Comparison of ENCODE assay signal across 11 cellular contexts in the genomic region with DNA sequence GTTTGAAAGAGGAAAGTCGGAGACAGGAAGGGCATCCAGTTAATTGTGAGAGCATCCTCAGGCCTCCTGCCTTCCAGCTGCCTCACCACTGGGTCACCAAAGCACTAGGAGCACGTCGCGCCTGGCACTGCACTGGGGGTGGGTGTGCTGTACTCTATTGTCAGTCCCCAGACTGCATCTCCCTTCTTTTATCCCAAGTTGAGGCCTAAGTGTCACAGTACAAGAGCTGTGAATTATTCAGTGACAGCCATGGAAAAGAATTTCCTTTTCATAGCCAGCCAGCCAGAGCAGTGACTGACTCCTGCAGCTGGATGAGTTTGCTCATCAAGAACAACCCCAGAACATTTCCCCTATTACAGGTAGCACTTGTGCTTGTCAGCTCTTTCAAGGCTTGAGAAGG. TPM values are rescaled to one million over a fixed set of nuclear protein-coding genes. Genes with fewer than 3 reads are reported as not detected.
DNase-seq lines count a peak whose midpoint lies in the region; ATAC-seq and TF ChIP-seq lines count a peak whose summit lies in the region.
"Had no signal": no experiment of that assay in that cellular context is flagged by ENCODE, and none has a peak within 500 bp of the region (broad histone marks: within the 10 kb centered on the region; RNA-seq: fewer than 3 reads in every experiment).

No MANE protein-coding gene starts in this region.

- H3K9me3 Mint-ChIP-seq in activated naive CD8-positive, alpha-beta T cell (ENCODE audit: low read depth) = no peaks in the 10 kb centered on the region

- CTCF ChIA-PET in SK-N-SH (lab: Yijun Ruan, JAX) = interaction anchor here (1.0 to 1.3 kb wide), 2 partner anchors 104 to 198 kb away, joined by 3 to 4 read pairs; no protein-coding TSS in a partner anchor

- peaks cover 68% of the 10 kb centered on the region for H4K20me1 ChIP-seq in SK-N-SH (ENCODE audit: insufficient read depth)

- H3K9ac ChIP-seq in SK-N-SH (no peak overlapping the region), skeletal muscle tissue (ENCODE audit: low read depth in 1 of 3, low read length in 3 of 3) (peak overlapping the region in 2 of 3 donors; percentile 28 to 41)

- H2AFZ ChIP-seq in SK-N-SH (ENCODE audit: low read depth) = no peak overlapping the region
- H2AFZ ChIP-seq: hepatocyte had no signal

- POLR2A ChIA-PET in SK-N-SH (lab: Yijun Ruan, JAX) = interaction anchor here (0.6 to 0.7 kb wide), 2 partner anchors 10 to 56 kb away, joined by 3 to 4 read pairs; no protein-coding TSS in a partner anchor

- H3K9me2 ChIP-seq in SK-N-SH = no peaks in the 10 kb centered on the region

- ATAC-seq in SK-N-SH treated with all-trans-retinoic acid at 6 μM for 48 hours (no peak; the same call in 2 of the 3 replicates), HG02642 (IDR thresholded peaks at IDR 0.05; ENCODE audit: poor library complexity, unreplicated experiment) (no peak)

- no peaks in the 10 kb centered on the region for H3K27me3 ChIP-seq in SK-N-SH (ENCODE audit: insufficient read depth)
- no peaks in the 10 kb centered on the region for H3K27me3 ChIP-seq in right atrium auricular region
- no peaks in the 10 kb centered on the region for H3K27me3 ChIP-seq in skeletal muscle tissue (ENCODE audit: control insufficient read depth in 3 of 3, insufficient read depth in 3 of 3, low read length in 3 of 3)
- H3K27me3 ChIP-seq: hepatocyte had no signal

- TF ChIP-seq CTCF in SK-N-SH (IDR thresholded peaks at IDR 0.05) = no peak
- TF ChIP-seq CTCF in right atrium auricular region (IDR thresholded peaks at IDR 0.05) = no peak

- H3K4me1 ChIP-seq in SK-N-SH (ENCODE audit: control insufficient read depth in 1 of 2, insufficient read depth in 2 of 2, low read depth in 1 of 2, low read length in 1 of 2) (peaks cover 30 to 41% of the 10 kb centered on the region in 2 experiments), right atrium auricular region (peaks cover 0 to 54% of the 10 kb centered on the region in 2 donors), skeletal muscle tissue (ENCODE audit: control insufficient read depth in 3 of 3, insufficient read depth in 3 of 3, low read length in 3 of 3) (peaks cover 34 to 41% (median 39%) of the 10 kb centered on the region in 3 donors)

- H3K27ac ChIP-seq in SK-N-SH (ENCODE audit: low read depth in 2 of 2, low read length in 1 of 2) = peak overlapping the region; percentile 63 to 93
- H3K27ac ChIP-seq in right atrium auricular region = peak overlapping the region; percentile 37 to 82
- H3K27ac ChIP-seq in skeletal muscle tissue (ENCODE audit: low read depth, low read length) = peak overlapping the region; percentile 50
- H3K27ac ChIP-seq: 22Rv1 had no signal

- peaks cover 87% of the 10 kb centered on the region for H3K79me2 ChIP-seq in SK-N-SH (ENCODE audit: insufficient read depth)

- peaks cover 5% of the 10 kb centered on the region for H3F3A ChIP-seq in SK-N-SH (replicated peaks; ENCODE audit: insufficient read depth)

- no peak for TF ChIP-seq RAD21 in SK-N-SH (IDR thresholded peaks at IDR 0.05; ENCODE audit: low read length)

- H3K9me3 ChIP-seq in SK-N-SH = no peaks in the 10 kb centered on the region
- no peaks in the 10 kb centered on the region for H3K9me3 ChIP-seq in right atrium auricular region
- no peaks in the 10 kb centered on the region for H3K9me3 ChIP-seq in skeletal muscle tissue (ENCODE audit: control insufficient read depth in 3 of 3, low read length in 3 of 3)

- H3K4me3 Mint-ChIP-seq in activated naive CD8-positive, alpha-beta T cell = no peak overlapping the region

- H3K27ac Mint-ChIP-seq in activated naive CD8-positive, alpha-beta T cell = peak overlapping the region; percentile 52

- H3K4me3 ChIP-seq in SK-N-SH (ENCODE audit: low read depth in 2 of 2, low read length in 1 of 2) (no peak overlapping the region), right atrium auricular region (no peak overlapping the region), skeletal muscle tissue (ENCODE audit: low read length in 3 of 3) (no peak overlapping the region)
- H3K4me3 ChIP-seq: hepatocyte had no signal

- peaks cover 46% of the 10 kb centered on the region for H3K4me1 Mint-ChIP-seq in activated naive CD8-positive, alpha-beta T cell (ENCODE audit: low read depth)

- no peak for DNase-seq in SK-N-SH
- DNase-seq in right atrium auricular region (ENCODE audit: low spot score) = no peak
- no peak for DNase-seq in NCI-H2171 (lab: John Stamatoyannopoulos, UW)
- DNase-seq in germinal center (ENCODE audit: low spot score) = no peak
- DNase-seq: retina had no signal

- H3K36me3 ChIP-seq in SK-N-SH (replicated peaks in 1 of 2; ENCODE audit: control insufficient read depth in 1 of 2, insufficient read depth in 2 of 2, low read length in 1 of 2) (peaks cover 76 to 87% of the 10 kb centered on the region in 2 experiments), right atrium auricular region (peaks cover 68% of the 10 kb centered on the region), skeletal muscle tissue (ENCODE audit: control insufficient read depth in 3 of 3, insufficient read depth in 3 of 3, low read length in 3 of 3) (peaks cover 37 to 67% (median 64%) of the 10 kb centered on the region in 3 donors)

- peaks cover 3% of the 10 kb centered on the region for H3K36me3 Mint-ChIP-seq in activated naive CD8-positive, alpha-beta T cell

- no peaks in the 10 kb centered on the region for H3K27me3 Mint-ChIP-seq in activated naive CD8-positive, alpha-beta T cell

- peak overlapping the region; percentile 63 for H3K4me2 ChIP-seq in SK-N-SH
- H3K4me2 ChIP-seq: hepatocyte had no signal

- 87% methylated on average over 4 of the region's 4 CpGs for WGBS in SK-N-SH (ENCODE audit: low lambda C conversion rate)

- no peak for TF ChIP-seq EP300 in SK-N-SH (IDR thresholded peaks at IDR 0.05; ENCODE audit: borderline replicate concordance in 1 of 2, low read depth in 1 of 2, low read length in 1 of 2)

TF ChIP-seq in SK-N-SH, 30 proteins besides CTCF, POLR2A, EP300 and RAD21 (continues in another document):
- TF ChIP-seq, protein P1, sequence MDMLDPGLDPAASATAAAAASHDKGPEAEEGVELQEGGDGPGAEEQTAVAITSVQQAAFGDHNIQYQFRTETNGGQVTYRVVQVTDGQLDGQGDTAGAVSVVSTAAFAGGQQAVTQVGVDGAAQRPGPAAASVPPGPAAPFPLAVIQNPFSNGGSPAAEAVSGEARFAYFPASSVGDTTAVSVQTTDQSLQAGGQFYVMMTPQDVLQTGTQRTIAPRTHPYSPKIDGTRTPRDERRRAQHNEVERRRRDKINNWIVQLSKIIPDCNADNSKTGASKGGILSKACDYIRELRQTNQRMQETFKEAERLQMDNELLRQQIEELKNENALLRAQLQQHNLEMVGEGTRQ (IDR thresholded peaks at IDR 0.05; ENCODE audit: borderline replicate concordance, low read depth, low read length) = no peak
- TF ChIP-seq TEAD4 (IDR thresholded peaks at IDR 0.05; ENCODE audit: borderline replicate concordance, insufficient read depth) (no peak), PBX3 (IDR thresholded peaks at IDR 0.05) (no peak), JUND (IDR thresholded peaks at IDR 0.05) (no peak), GABPA (IDR thresholded peaks at IDR 0.05; ENCODE audit: low read depth) (no peak), GATA2 (CRISPR knock-in tag; IDR thresholded peaks at IDR 0.05) (no peak)

TF ChIP-seq in SK-N-SH treated with all-trans-retinoic acid at 6 μM for 48 hours, 23 proteins besides CTCF, POLR2A, EP300 and RAD21 (continues in another document):
- no peak for TF ChIP-seq POU6F1 (CRISPR knock-in tag; IDR thresholded peaks at IDR 0.05; ENCODE audit: borderline replicate concordance, low read depth)
- no peak for TF ChIP-seq CREB5 (CRISPR knock-in tag; IDR thresholded peaks at IDR 0.05; ENCODE audit: low read depth)
- TF ChIP-seq GLIS3 (CRISPR knock-in tag; IDR thresholded peaks at IDR 0.05) = no peak
- TF ChIP-seq ZC3H10 (CRISPR knock-in tag; IDR thresholded peaks at IDR 0.05) = no peak
- no peak for TF ChIP-seq ZNF70 (CRISPR knock-in tag; IDR thresholded peaks at IDR 0.05)
- no peak for TF ChIP-seq ZFP3 (CRISPR knock-in tag; IDR thresholded peaks at IDR 0.05)
- no peak for TF ChIP-seq CSDC2 (CRISPR knock-in tag; IDR thresholded peaks at IDR 0.05)
- no peak for TF ChIP-seq PPARA (CRISPR knock-in tag; IDR thresholded peaks at IDR 0.05; ENCODE audit: borderline replicate concordance)

RNA-seq across cellular contexts. Expression of gene CLTA, which starts 16.3 kb away (rescaled TPM):
- 222 and 260 TPM in 2 replicates for polyA plus RNA-seq in SK-N-SH (2012; rRNA removed)
- polyA plus RNA-seq in SK-N-SH (2012; cell fraction: cytosol; rRNA removed) = 329 and 395 TPM in 2 replicates
- polyA plus RNA-seq in SK-N-SH (2012; cell fraction: nucleus; rRNA removed) = 119 and 142 TPM in 2 replicates
- total RNA-seq in right atrium auricular region (10 to 100 TPM; 67.2 to 87.7 TPM), skeletal muscle tissue (114 TPM)

RNA-seq across cellular contexts. Expression of gene CCIN, which starts 37.8 kb away (rescaled TPM):
- 0.44 and 0.54 TPM in 2 replicates for polyA plus RNA-seq in SK-N-SH (2012; rRNA removed)
- 0.15 and 0.35 TPM in 2 replicates for polyA plus RNA-seq in SK-N-SH (2012; cell fraction: cytosol; rRNA removed)
- 0.93 and 0.95 TPM in 2 replicates for polyA plus RNA-seq in SK-N-SH (2012; cell fraction: nucleus; rRNA removed)
- total RNA-seq in right atrium auricular region (not detected), skeletal muscle tissue (1.0 TPM)
- total RNA-seq: hepatocyte had no signal
- polyA plus RNA-seq: hepatocyte had no signal

RNA-seq across cellular contexts. Expression of gene GNE, which starts 51.2 kb away (rescaled TPM):
- 13.0 and 17.5 TPM in 2 replicates for polyA plus RNA-seq in SK-N-SH (2012; rRNA removed)
- 13.4 and 16.4 TPM in 2 replicates for polyA plus RNA-seq in SK-N-SH (2012; cell fraction: cytosol; rRNA removed)
- polyA plus RNA-seq in SK-N-SH (2012; cell fraction: nucleus; rRNA removed) = 8.4 and 11.7 TPM in 2 replicates
- total RNA-seq in right atrium auricular region (10 to 100 TPM; 20.2 to 21.2 TPM), skeletal muscle tissue (15.1 TPM)
